In the genomic region with DNA sequence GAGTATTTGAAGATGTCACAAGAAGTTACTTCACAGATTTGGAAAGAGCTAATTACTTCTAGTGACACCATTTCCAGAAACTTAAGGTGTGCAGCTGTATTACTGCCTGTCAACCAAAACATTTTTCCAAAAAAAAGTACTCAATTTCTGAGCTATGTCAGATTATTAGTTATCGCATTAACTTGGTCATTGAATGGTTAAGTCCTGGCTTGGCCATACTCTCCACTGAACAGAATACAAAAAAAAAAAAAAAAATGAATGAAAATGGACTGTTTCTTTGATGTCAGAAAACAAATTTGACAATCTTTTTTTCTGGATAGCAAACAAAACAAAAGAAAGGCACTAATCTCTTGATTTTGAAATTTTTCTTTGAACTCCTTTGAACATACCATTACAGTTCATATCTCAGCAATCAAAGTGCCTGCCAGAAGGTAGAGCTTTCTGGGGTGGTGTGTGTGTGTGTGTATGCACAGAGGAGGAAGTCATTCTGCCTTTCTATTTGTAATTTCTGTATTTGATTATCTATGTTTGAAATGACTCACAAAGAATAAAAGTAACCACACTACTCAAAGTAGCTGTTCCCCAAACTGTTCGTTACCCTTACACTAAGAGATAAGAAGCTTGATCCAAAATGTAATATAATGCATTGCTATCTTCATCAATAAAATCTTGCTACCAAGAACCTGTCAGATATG, we compare ENCODE assay signal across 16 cellular contexts.
DNase-seq lines count a peak whose midpoint lies in the region; ATAC-seq and TF ChIP-seq lines count a peak whose summit lies in the region.
"Had no signal": no experiment of that assay in that cellular context is flagged by ENCODE, and none has a peak within 500 bp of the region (broad histone marks: within the 10 kb centered on the region; RNA-seq: fewer than 3 reads in every experiment).

No MANE protein-coding gene starts in this region.

- POLR2A ChIA-PET in GM10248 (lab: Yijun Ruan, JAX) = no interaction called here

- H3K9me3 Mint-ChIP-seq in activated T-helper 2 cell treated with anti-CD3 and anti-CD28 coated beads, Interferon-gamma antibody, Interleukin-2, Interleukin-4, amounts not matched to agents 10 μg/mL and 5 μg/mL and 100 μg/mL, durations not matched to agents 14 hours and 24 hours and 36 hours = no peaks in the 10 kb centered on the region
- H3K9me3 Mint-ChIP-seq: nephron had no signal

- peaks cover 5% of the 10 kb centered on the region for H3K27me3 Mint-ChIP-seq in activated T-helper 2 cell treated with anti-CD3 and anti-CD28 coated beads, Interferon-gamma antibody, Interleukin-2, Interleukin-4, amounts not matched to agents 10 μg/mL and 5 μg/mL and 100 μg/mL, durations not matched to agents 14 hours and 24 hours and 36 hours (ENCODE audit: low read depth)

- H3K4me3 Mint-ChIP-seq in activated T-helper 2 cell treated with anti-CD3 and anti-CD28 coated beads, Interferon-gamma antibody, Interleukin-2, Interleukin-4, amounts not matched to agents 10 μg/mL and 5 μg/mL and 100 μg/mL, durations not matched to agents 14 hours and 24 hours and 36 hours (ENCODE audit: low read depth) = no peak overlapping the region
- H3K4me3 Mint-ChIP-seq: nephron had no signal

- H3K4me1 Mint-ChIP-seq in activated T-helper 2 cell treated with anti-CD3 and anti-CD28 coated beads, Interferon-gamma antibody, Interleukin-2, Interleukin-4, amounts not matched to agents 10 μg/mL and 5 μg/mL and 100 μg/mL, durations not matched to agents 14 hours and 24 hours and 36 hours (ENCODE audit: low read depth) = peaks cover 14% of the 10 kb centered on the region
- H3K4me1 Mint-ChIP-seq: nephron had no signal

- no peak overlapping the region for H3K27ac Mint-ChIP-seq in activated T-helper 2 cell treated with anti-CD3 and anti-CD28 coated beads, Interferon-gamma antibody, Interleukin-2, Interleukin-4, amounts not matched to agents 10 μg/mL and 5 μg/mL and 100 μg/mL, durations not matched to agents 14 hours and 24 hours and 36 hours
- H3K27ac Mint-ChIP-seq: nephron had no signal

- intact Hi-C loops in activated T-helper 2 cell treated with anti-CD3 and anti-CD28 coated beads, Interferon-gamma antibody, Interleukin-2, Interleukin-4, amounts not matched to agents 10 μg/mL and 5 μg/mL and 100 μg/mL, durations not matched to agents 14 hours and 24 hours and 36 hours (cut with micrococcal nuclease) = loop anchor here (1.0 to 5.0 kb wide), 4 partner anchors 23 to 1102 kb away; a partner anchor contains a TSS

- ATAC-seq in GM18519 (IDR thresholded peaks at IDR 0.05; ENCODE audit: low FRiP score, unreplicated experiment) (peak; percentile 57), GM21576 (IDR thresholded peaks at IDR 0.05; ENCODE audit: unreplicated experiment) (peak; percentile 55), HG03095 (IDR thresholded peaks at IDR 0.05; ENCODE audit: unreplicated experiment) (peak; percentile 70), HG03175 (IDR thresholded peaks at IDR 0.05; ENCODE audit: unreplicated experiment) (no peak)
- ATAC-seq: Right ventricle myocardium inferior had no signal

- TF ChIP-seq CTCF in GM10248 (IDR thresholded peaks at IDR 0.05; ENCODE audit: control extremely low read depth, extremely low read depth, low read depth, missing control alignments) = no peak

- CTCF ChIA-PET in GM10248 (lab: Yijun Ruan, JAX) = interaction anchor here (1.6 kb wide), 1 partner anchor 15 kb away, joined by 7 read pairs; no protein-coding TSS in a partner anchor

- peak; percentile 13 for DNase-seq in activated T-helper 2 cell treated with anti-CD3 and anti-CD28 coated beads, Interferon-gamma antibody, Interleukin-2, Interleukin-4, amounts not matched to agents 10 μg/mL and 5 μg/mL and 100 μg/mL, durations not matched to agents 14 hours and 24 hours and 36 hours (ENCODE audit: low spot score)
- DNase-seq in GM10248 (ENCODE audit: extremely low spot score) = no peak
- no peak for DNase-seq in NCI-H446 (lab: John Stamatoyannopoulos, UW)
- DNase-seq in GDM1 (lab: John Stamatoyannopoulos, UW) = no peak
- DNase-seq: BE2C, cortex of kidney, DMS79, mammary epithelial cell, NCI-H2029, NCI-H748 treated with DMSO at 0.1 percent for 48 hours had no signal

- H3K36me3 Mint-ChIP-seq in activated T-helper 2 cell treated with anti-CD3 and anti-CD28 coated beads, Interferon-gamma antibody, Interleukin-2, Interleukin-4, amounts not matched to agents 10 μg/mL and 5 μg/mL and 100 μg/mL, durations not matched to agents 14 hours and 24 hours and 36 hours (ENCODE audit: low read depth) = no peaks in the 10 kb centered on the region
